1 cellular context compared by ENCODE assay signal in the genomic region with DNA sequence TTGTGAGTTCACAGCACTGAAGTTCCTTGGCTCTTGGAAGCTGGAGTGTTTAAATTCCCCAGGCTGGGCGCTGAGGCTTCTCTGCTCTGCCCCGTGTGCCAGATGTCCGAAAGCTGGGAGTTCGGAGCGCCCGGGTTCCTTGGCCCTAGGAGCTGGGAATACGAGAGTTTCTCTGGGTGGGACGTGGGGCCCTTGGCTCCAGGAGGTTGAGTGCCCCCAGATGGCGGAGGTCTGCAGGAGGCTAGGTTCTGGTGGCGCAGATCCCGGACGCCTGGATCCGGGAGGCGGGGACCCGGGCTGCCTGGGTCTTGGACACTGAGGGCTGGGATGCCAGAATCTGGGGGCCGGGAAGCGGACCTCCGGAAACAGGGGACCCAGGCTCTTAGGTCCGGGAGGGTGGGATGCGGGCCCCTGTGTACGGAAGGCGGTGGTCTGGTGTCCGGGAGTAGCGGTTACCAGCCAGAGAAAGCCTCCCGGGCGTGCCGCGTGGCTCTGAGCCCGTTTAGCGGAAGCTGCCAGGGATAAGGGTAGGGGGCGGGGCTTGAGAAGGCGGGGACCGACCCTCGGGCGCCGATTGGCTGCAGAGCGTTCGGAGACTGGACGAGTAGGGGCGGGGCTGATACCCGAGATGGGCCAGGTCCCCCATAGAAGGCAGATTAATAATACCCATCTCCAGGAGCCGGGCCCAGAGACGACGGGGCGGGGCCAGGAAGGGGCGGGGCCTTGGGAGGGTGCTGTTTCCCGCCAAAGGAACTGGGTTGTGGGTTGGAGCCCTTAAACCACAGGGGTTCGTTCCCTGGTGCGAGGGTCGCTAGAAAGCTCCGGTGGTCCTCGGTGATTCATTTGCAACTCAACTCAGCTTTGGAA.
A peak's percentile ranks its signal among the peaks of the same experiment; 100 is the strongest.
TF ChIP-seq lines count a peak whose summit lies in the region.

A gene (minus strand): TSS at position 494 of the 867 bp plus-strand sequence. CDS start 629 bp downstream, outside the sequence.

TF ChIP-seq in HCT116, 20 proteins besides CTCF, POLR2A, EP300 and RAD21 (continued from another document):
- TF ChIP-seq, protein P1, sequence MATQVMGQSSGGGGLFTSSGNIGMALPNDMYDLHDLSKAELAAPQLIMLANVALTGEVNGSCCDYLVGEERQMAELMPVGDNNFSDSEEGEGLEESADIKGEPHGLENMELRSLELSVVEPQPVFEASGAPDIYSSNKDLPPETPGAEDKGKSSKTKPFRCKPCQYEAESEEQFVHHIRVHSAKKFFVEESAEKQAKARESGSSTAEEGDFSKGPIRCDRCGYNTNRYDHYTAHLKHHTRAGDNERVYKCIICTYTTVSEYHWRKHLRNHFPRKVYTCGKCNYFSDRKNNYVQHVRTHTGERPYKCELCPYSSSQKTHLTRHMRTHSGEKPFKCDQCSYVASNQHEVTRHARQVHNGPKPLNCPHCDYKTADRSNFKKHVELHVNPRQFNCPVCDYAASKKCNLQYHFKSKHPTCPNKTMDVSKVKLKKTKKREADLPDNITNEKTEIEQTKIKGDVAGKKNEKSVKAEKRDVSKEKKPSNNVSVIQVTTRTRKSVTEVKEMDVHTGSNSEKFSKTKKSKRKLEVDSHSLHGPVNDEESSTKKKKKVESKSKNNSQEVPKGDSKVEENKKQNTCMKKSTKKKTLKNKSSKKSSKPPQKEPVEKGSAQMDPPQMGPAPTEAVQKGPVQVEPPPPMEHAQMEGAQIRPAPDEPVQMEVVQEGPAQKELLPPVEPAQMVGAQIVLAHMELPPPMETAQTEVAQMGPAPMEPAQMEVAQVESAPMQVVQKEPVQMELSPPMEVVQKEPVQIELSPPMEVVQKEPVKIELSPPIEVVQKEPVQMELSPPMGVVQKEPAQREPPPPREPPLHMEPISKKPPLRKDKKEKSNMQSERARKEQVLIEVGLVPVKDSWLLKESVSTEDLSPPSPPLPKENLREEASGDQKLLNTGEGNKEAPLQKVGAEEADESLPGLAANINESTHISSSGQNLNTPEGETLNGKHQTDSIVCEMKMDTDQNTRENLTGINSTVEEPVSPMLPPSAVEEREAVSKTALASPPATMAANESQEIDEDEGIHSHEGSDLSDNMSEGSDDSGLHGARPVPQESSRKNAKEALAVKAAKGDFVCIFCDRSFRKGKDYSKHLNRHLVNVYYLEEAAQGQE (IDR thresholded peaks at IDR 0.05; ENCODE audit: low read depth) = no peak
- TF ChIP-seq CEBPB (IDR thresholded peaks at IDR 0.05; ENCODE audit: low read depth) (no peak), SIN3A (IDR thresholded peaks at IDR 0.05; ENCODE audit: low read depth) (peak; percentile 97), ZNF274 (IDR thresholded peaks at IDR 0.05; ENCODE audit: low read depth, low read length) (no peak), CBX3 (IDR thresholded peaks at IDR 0.05; ENCODE audit: low read depth) (no peak), EGR1 (IDR thresholded peaks at IDR 0.05; ENCODE audit: low read depth) (no peak), ZFX (IDR thresholded peaks at IDR 0.05) (no peak), SRF (IDR thresholded peaks at IDR 0.05; ENCODE audit: low read depth) (no peak), ELF1 (IDR thresholded peaks at IDR 0.05; ENCODE audit: borderline replicate concordance, low read depth) (no peak; the same call in 1 of the 2 replicates)
- TF ChIP-seq, protein P2, sequence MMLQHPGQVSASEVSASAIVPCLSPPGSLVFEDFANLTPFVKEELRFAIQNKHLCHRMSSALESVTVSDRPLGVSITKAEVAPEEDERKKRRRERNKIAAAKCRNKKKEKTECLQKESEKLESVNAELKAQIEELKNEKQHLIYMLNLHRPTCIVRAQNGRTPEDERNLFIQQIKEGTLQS (IDR thresholded peaks at IDR 0.05) = no peak
